Comparison of ENCODE assay signal across 1 cellular context in the genomic region with DNA sequence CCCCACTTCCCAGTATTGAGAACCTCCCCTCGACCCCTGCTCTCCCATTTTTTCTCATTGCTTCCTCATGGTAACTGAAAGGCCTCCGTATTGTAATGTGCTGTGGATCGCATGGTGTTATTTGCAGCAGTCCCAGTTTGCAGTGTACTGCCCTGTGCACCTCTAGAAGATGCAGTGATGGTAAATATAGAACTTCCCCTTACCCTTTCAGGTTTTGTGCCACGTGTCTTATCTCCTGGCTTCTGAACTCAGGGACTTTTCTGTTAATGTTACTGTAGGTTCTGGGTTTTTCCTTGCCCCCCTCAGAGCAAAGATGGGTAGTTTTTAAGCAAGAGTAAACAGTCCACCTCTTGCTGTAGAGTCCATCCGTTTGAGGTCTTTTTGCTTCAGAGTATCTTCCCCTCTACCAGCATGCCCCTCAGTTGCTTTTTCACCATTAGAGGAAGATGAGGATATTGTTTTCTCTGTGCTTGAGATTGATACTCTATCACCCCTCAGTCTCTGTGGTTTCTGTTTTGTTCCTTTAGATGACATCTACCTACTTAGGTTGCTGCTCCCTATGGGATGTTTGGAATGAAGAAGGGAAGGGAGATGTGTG.
TF ChIP-seq lines count a peak whose summit lies in the region.

No MANE protein-coding gene starts in this region.

TF ChIP-seq in H1, 55 proteins besides CTCF, POLR2A, EP300 and RAD21 (continued from another document):
- TF ChIP-seq, protein P1, sequence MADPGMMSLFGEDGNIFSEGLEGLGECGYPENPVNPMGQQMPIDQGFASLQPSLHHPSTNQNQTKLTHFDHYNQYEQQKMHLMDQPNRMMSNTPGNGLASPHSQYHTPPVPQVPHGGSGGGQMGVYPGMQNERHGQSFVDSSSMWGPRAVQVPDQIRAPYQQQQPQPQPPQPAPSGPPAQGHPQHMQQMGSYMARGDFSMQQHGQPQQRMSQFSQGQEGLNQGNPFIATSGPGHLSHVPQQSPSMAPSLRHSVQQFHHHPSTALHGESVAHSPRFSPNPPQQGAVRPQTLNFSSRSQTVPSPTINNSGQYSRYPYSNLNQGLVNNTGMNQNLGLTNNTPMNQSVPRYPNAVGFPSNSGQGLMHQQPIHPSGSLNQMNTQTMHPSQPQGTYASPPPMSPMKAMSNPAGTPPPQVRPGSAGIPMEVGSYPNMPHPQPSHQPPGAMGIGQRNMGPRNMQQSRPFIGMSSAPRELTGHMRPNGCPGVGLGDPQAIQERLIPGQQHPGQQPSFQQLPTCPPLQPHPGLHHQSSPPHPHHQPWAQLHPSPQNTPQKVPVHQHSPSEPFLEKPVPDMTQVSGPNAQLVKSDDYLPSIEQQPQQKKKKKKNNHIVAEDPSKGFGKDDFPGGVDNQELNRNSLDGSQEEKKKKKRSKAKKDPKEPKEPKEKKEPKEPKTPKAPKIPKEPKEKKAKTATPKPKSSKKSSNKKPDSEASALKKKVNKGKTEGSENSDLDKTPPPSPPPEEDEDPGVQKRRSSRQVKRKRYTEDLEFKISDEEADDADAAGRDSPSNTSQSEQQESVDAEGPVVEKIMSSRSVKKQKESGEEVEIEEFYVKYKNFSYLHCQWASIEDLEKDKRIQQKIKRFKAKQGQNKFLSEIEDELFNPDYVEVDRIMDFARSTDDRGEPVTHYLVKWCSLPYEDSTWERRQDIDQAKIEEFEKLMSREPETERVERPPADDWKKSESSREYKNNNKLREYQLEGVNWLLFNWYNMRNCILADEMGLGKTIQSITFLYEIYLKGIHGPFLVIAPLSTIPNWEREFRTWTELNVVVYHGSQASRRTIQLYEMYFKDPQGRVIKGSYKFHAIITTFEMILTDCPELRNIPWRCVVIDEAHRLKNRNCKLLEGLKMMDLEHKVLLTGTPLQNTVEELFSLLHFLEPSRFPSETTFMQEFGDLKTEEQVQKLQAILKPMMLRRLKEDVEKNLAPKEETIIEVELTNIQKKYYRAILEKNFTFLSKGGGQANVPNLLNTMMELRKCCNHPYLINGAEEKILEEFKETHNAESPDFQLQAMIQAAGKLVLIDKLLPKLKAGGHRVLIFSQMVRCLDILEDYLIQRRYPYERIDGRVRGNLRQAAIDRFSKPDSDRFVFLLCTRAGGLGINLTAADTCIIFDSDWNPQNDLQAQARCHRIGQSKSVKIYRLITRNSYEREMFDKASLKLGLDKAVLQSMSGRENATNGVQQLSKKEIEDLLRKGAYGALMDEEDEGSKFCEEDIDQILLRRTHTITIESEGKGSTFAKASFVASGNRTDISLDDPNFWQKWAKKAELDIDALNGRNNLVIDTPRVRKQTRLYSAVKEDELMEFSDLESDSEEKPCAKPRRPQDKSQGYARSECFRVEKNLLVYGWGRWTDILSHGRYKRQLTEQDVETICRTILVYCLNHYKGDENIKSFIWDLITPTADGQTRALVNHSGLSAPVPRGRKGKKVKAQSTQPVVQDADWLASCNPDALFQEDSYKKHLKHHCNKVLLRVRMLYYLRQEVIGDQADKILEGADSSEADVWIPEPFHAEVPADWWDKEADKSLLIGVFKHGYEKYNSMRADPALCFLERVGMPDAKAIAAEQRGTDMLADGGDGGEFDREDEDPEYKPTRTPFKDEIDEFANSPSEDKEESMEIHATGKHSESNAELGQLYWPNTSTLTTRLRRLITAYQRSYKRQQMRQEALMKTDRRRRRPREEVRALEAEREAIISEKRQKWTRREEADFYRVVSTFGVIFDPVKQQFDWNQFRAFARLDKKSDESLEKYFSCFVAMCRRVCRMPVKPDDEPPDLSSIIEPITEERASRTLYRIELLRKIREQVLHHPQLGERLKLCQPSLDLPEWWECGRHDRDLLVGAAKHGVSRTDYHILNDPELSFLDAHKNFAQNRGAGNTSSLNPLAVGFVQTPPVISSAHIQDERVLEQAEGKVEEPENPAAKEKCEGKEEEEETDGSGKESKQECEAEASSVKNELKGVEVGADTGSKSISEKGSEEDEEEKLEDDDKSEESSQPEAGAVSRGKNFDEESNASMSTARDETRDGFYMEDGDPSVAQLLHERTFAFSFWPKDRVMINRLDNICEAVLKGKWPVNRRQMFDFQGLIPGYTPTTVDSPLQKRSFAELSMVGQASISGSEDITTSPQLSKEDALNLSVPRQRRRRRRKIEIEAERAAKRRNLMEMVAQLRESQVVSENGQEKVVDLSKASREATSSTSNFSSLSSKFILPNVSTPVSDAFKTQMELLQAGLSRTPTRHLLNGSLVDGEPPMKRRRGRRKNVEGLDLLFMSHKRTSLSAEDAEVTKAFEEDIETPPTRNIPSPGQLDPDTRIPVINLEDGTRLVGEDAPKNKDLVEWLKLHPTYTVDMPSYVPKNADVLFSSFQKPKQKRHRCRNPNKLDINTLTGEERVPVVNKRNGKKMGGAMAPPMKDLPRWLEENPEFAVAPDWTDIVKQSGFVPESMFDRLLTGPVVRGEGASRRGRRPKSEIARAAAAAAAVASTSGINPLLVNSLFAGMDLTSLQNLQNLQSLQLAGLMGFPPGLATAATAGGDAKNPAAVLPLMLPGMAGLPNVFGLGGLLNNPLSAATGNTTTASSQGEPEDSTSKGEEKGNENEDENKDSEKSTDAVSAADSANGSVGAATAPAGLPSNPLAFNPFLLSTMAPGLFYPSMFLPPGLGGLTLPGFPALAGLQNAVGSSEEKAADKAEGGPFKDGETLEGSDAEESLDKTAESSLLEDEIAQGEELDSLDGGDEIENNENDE (IDR thresholded peaks at IDR 0.05; ENCODE audit: insufficient replicate concordance, low read length): no peak
- TF ChIP-seq, protein P2, sequence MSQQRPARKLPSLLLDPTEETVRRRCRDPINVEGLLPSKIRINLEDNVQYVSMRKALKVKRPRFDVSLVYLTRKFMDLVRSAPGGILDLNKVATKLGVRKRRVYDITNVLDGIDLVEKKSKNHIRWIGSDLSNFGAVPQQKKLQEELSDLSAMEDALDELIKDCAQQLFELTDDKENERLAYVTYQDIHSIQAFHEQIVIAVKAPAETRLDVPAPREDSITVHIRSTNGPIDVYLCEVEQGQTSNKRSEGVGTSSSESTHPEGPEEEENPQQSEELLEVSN (IDR thresholded peaks at IDR 0.05): no peak
- TF ChIP-seq, protein P3, sequence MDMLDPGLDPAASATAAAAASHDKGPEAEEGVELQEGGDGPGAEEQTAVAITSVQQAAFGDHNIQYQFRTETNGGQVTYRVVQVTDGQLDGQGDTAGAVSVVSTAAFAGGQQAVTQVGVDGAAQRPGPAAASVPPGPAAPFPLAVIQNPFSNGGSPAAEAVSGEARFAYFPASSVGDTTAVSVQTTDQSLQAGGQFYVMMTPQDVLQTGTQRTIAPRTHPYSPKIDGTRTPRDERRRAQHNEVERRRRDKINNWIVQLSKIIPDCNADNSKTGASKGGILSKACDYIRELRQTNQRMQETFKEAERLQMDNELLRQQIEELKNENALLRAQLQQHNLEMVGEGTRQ (IDR thresholded peaks at IDR 0.05; ENCODE audit: low read length): no peak
